8 cellular contexts compared by ENCODE assay signal in the genomic region with DNA sequence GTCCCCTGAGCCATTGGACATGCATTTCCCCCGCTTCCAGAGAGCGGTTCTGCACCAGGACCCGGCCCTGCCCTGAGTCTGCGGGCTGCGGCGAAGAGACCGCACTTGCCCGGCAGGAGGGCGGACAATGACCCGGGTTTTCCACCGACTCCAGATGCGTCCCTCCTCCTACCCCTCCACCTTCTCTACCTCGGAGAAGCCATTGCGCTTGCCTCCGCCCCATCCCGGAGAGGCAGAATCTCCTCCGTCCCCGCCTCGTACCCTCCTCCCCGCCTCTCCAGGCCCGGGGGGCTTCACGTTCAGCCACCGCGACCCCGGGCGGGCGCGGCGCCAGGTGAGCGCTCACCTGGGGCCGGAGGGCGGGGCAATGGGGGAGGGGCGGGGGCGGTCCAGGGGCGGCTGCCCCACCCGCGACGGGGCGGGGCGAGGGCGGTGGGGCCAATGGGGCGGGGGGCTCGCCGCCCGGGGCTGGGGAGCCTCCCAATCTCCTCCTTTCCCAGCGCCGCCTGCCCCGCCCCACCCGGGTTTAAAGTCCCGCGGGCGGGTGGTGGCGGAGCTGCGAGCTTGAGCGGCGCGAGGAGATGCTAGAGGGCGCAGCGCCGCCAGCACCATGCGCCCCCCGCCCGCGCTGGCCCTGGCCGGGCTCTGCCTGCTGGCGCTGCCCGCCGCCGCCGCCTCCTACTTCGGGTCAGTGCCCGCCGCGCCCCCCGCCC. TPM values are rescaled to one million over a fixed set of nuclear protein-coding genes. Genes with fewer than 3 reads are reported as not detected.
A peak's percentile ranks its signal among the peaks of the same experiment; 100 is the strongest.
DNase-seq lines count a peak whose midpoint lies in the region; ATAC-seq lines count a peak whose summit lies in the region.

TSS of gene WNT9B (plus strand) at position 555 of the 713 bp plus-strand sequence. CDS start at position 611, 56 bp downstream.

- H3K4me3 Mint-ChIP-seq in effector memory CD8-positive, alpha-beta T cell: peak within 1 kb of the TSS; percentile 39 to 68
- peak within 1 kb of the TSS; percentile 67 to 90 (median 83) for H3K4me3 Mint-ChIP-seq in naive B cell

- H3K4me1 Mint-ChIP-seq in effector memory CD8-positive, alpha-beta T cell (ENCODE audit: low read depth in 2 of 2): peaks cover 6 to 7% of the 10 kb centered on the region in 2 donors
- H3K4me1 Mint-ChIP-seq in naive B cell: peaks cover 13 to 23% (median 21%) of the 10 kb centered on the region in 3 donors

- H3K9me3 Mint-ChIP-seq in effector memory CD8-positive, alpha-beta T cell: no peaks in the 10 kb centered on the region
- no peaks in the 10 kb centered on the region for H3K9me3 Mint-ChIP-seq in naive B cell

- in situ Hi-C loops in KBM-7 (cut with MboI; ENCODE audit: low pct_unique_long_range_greater_than_20kb, low sequenced_read_pairs): loop anchor here (10.0 kb wide), 1 partner anchor 84 kb away; no protein-coding TSS in a partner anchor

- peak; percentile 47 for ATAC-seq in effector memory CD8-positive, alpha-beta T cell (replicated peaks)
- ATAC-seq in naive B cell (ENCODE audit: low read depth in 2 of 2) (peak; percentile 49 to 69), HG03159 (IDR thresholded peaks at IDR 0.05; ENCODE audit: unreplicated experiment) (no peak)

- H3K27me3 Mint-ChIP-seq in effector memory CD8-positive, alpha-beta T cell: peaks cover 74 to 95% of the 10 kb centered on the region in 2 donors
- peaks cover 77 to 86% (median 78%) of the 10 kb centered on the region in 3 donors for H3K27me3 Mint-ChIP-seq in naive B cell

- peaks cover 3% of the 10 kb centered on the region for H3K36me3 Mint-ChIP-seq in effector memory CD8-positive, alpha-beta T cell (ENCODE audit: insufficient read depth)
- H3K36me3 Mint-ChIP-seq in naive B cell: no peaks in the 10 kb centered on the region

- peak; percentile 32 for DNase-seq in DMS153 treated with DMSO at 0.1 percent for 48 hours (lab: John Stamatoyannopoulos, UW; ENCODE audit: unreplicated experiment)
- no peak for DNase-seq in DMS153 (lab: John Stamatoyannopoulos, UW)
- peak; percentile 6 for DNase-seq in NCI-H524 treated with DMSO at 0.1 percent for 48 hours (lab: John Stamatoyannopoulos, UW)
- DNase-seq in effector memory CD8-positive, alpha-beta T cell: no peak
- DNase-seq in naive B cell: no peak
- DNase-seq in KBM-7: no peak
- DNase-seq in KG1 (lab: John Stamatoyannopoulos, UW): no peak

- peak within 1 kb of the TSS in 1 of 2 donors; percentile 33 for H3K27ac Mint-ChIP-seq in effector memory CD8-positive, alpha-beta T cell
- peak within 1 kb of the TSS in 2 of 6 donors; percentile 28 to 69 for H3K27ac Mint-ChIP-seq in naive B cell

RNA-seq across cellular contexts. Expression of gene WNT9B, which starts in this region (rescaled TPM):
- polyA plus RNA-seq in naive B cell (ENCODE audit: low read depth in 6 of 6): not detected

Comparison
In these comparisons a context has a peak if more than half of its experiments do, and no peak if none do; other contexts are left out.
1. DNase-seq: peak in DMS153 treated with DMSO at 0.1 percent for 48 hours (single experiment) and NCI-H524 treated with DMSO at 0.1 percent for 48 hours (single experiment); none in DMS153 (single experiment), effector memory CD8-positive, alpha-beta T cell (0 of 3), naive B cell (single experiment), KBM-7 (single experiment) and KG1 (single experiment).
2. Peak in ATAC-seq in naive B cell; RNA of the gene not detected or under 1 TPM.